2 cellular contexts compared by ENCODE assay signal in the genomic region with DNA sequence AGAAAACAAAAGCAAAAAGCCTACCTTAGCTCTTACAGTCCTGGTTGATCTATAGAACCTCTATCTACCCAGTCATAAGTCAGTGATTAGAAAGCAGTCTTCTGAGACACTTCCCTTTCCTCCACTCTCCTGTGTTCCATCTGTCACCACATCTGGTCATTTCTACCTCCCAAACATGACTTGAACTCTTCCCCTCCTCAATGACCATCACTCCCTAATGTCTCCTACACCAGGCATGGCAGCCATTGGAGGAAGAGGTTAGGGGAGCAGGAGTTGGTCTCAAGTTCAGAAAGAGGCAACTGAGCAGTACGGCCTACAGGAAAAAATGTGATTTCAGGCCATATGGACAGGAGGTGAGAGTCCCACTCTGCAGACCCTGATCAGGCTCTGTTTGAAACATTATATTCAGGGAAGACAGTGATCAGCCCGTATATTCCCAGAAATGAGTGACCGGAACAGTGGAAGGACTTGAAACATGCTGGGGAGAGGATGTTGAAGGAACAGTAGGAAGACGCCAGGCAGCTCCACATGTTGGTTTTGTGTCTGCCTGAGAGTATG.
A peak's percentile ranks its signal among the peaks of the same experiment; 100 is the strongest.
TF ChIP-seq lines count a peak whose summit lies in the region.

No MANE protein-coding gene starts in this region.

TF ChIP-seq in A549, 52 proteins besides CTCF, POLR2A, EP300 and RAD21:
- TF ChIP-seq FOSB (CRISPR knock-in tag; IDR thresholded peaks at IDR 0.05) (no peak), CHD2 (IDR thresholded peaks at IDR 0.05; ENCODE audit: low read length, partially characterized antibody) (no peak), NFE2L2 (conservative IDR thresholded peaks at IDR 0.05; ENCODE audit: low read length) (no peak), CBX8 (IDR thresholded peaks at IDR 0.05) (no peak), CBX2 (IDR thresholded peaks at IDR 0.05; ENCODE audit: borderline replicate concordance, low read depth) (no peak), KDM1A (IDR thresholded peaks at IDR 0.05; ENCODE audit: low read depth) (no peak), HOXB5 (CRISPR knock-in tag; IDR thresholded peaks at IDR 0.05) (no peak), MAX (IDR thresholded peaks at IDR 0.05) (no peak), JUNB (IDR thresholded peaks at IDR 0.05) (no peak), FOXS1 (CRISPR knock-in tag; IDR thresholded peaks at IDR 0.05) (no peak), ELK1 (IDR thresholded peaks at IDR 0.05; ENCODE audit: low read depth, low read length) (no peak), BCL3 (IDR thresholded peaks at IDR 0.05) (no peak), MAFK (IDR thresholded peaks at IDR 0.05; ENCODE audit: partially characterized antibody) (no peak), TFCP2L1 (CRISPR knock-in tag; IDR thresholded peaks at IDR 0.05) (no peak)
- TF ChIP-seq, protein P1, sequence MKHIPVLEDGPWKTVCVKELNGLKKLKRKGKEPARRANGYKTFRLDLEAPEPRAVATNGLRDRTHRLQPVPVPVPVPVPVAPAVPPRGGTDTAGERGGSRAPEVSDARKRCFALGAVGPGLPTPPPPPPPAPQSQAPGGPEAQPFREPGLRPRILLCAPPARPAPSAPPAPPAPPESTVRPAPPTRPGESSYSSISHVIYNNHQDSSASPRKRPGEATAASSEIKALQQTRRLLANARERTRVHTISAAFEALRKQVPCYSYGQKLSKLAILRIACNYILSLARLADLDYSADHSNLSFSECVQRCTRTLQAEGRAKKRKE (CRISPR knock-in tag; IDR thresholded peaks at IDR 0.05; ENCODE audit: low read depth) = no peak

TF ChIP-seq in K562, 482 proteins besides CTCF, POLR2A, EP300 and RAD21:
- TF ChIP-seq ZBTB9 (CRISPR knock-in tag; IDR thresholded peaks at IDR 0.05) (0 out of 2 replicates have a peak, but pooled peaks have one; percentile 5), RHOXF2B (CRISPR knock-in tag; conservative IDR thresholded peaks at IDR 0.05) (0 out of 2 replicates have a peak, but pooled peaks have one; percentile 16), KLF6 (CRISPR knock-in tag; IDR thresholded peaks at IDR 0.05; ENCODE audit: borderline replicate concordance) (peak; percentile 15; the same call in 1 of the 2 replicates), SFPQ (IDR thresholded peaks at IDR 0.05; ENCODE audit: low read depth, low read length) (no peak), MEIS2 (IDR thresholded peaks at IDR 0.05; ENCODE audit: partially characterized antibody) (peak; percentile 52), NFXL1 (CRISPR knock-in tag; IDR thresholded peaks at IDR 0.05) (peak; percentile 53; the same call in 1 of the 2 replicates), CSDE1 (IDR thresholded peaks at IDR 0.05) (no peak), GABPA (tag; conservative IDR thresholded peaks at IDR 0.05; ENCODE audit: low read depth) (peak; percentile 48; the same call in 1 of the 2 replicates), HSF4 (CRISPR knock-in tag; IDR thresholded peaks at IDR 0.05; ENCODE audit: borderline replicate concordance) (peak; percentile 65; the same call in 1 of the 2 replicates), NR2C1 (IDR thresholded peaks at IDR 0.05) (no peak), NR2C1 (tag; IDR thresholded peaks at IDR 0.05) (peak; percentile 53; the same call in 1 of the 2 replicates), ZNF184 (CRISPR knock-in tag; IDR thresholded peaks at IDR 0.05) (no peak), THAP7 (CRISPR knock-in tag; IDR thresholded peaks at IDR 0.05) (0 out of 2 replicates have a peak, but pooled peaks have one; percentile 23), GTF2A2 (tag; IDR thresholded peaks at IDR 0.05) (peak; percentile 82), ZNF79 (CRISPR knock-in tag; IDR thresholded peaks at IDR 0.05; ENCODE audit: low read depth) (no peak), SUPT5H (IDR thresholded peaks at IDR 0.05) (no peak), PYGO2 (tag; IDR thresholded peaks at IDR 0.05) (peak; percentile 53; the same call in 1 of the 2 replicates), NFRKB (IDR thresholded peaks at IDR 0.05; ENCODE audit: low read depth) (peak; percentile 79; the same call in 1 of the 2 replicates), THRB (CRISPR knock-in tag; conservative IDR thresholded peaks at IDR 0.05) (no peak), CUX1 (CRISPR knock-in tag; IDR thresholded peaks at IDR 0.05) (0 out of 2 replicates have a peak, but pooled peaks have one; percentile 52), DMBX1 (CRISPR knock-in tag; IDR thresholded peaks at IDR 0.05; ENCODE audit: borderline replicate concordance) (peak; percentile 17; the same call in 1 of the 2 replicates), SPI1 (IDR thresholded peaks at IDR 0.05; ENCODE audit: borderline replicate concordance, low read depth, low read length) (peak; percentile 49; the same call in 1 of the 2 replicates), PTTG1 (tag; IDR thresholded peaks at IDR 0.05; ENCODE audit: low read depth) (peak; percentile 52; the same call in 1 of the 2 replicates), PBX2 (CRISPR knock-in tag; IDR thresholded peaks at IDR 0.05; ENCODE audit: low read depth) (no peak), PBX2 (tag; conservative IDR thresholded peaks at IDR 0.05; ENCODE audit: low read depth) (0 out of 2 replicates have a peak, but pooled peaks have one; percentile 6), ZNF146 (CRISPR knock-in tag; IDR thresholded peaks at IDR 0.05; ENCODE audit: unreplicated experiment) (no peak), ZNF165 (CRISPR knock-in tag; IDR thresholded peaks at IDR 0.05; ENCODE audit: borderline replicate concordance) (peak; percentile 21; the same call in 1 of the 2 replicates), PTRF (tag; IDR thresholded peaks at IDR 0.05) (peak; percentile 53; the same call in 1 of the 2 replicates)
- TF ChIP-seq, protein P2, sequence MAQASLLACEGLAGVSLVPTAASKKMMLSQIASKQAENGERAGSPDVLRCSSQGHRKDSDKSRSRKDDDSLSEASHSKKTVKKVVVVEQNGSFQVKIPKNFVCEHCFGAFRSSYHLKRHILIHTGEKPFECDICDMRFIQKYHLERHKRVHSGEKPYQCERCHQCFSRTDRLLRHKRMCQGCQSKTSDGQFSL (CRISPR knock-in tag; IDR thresholded peaks at IDR 0.05) = no peak
- TF ChIP-seq, protein P2 (tag; IDR thresholded peaks at IDR 0.05) = peak in 1 of 2 experiments; percentile 49; a peak in 1 of 4 replicates
